Comparison of ENCODE assay signal across 21 cellular contexts in genomic region chr6:132525866-132526265, GRCh38. TPM values are rescaled to one million over a fixed set of nuclear protein-coding genes. Genes with fewer than 3 reads are reported as not detected.
"Had no signal": no experiment of that assay in that cellular context is flagged by ENCODE, and none has a peak within 500 bp of the region (broad histone marks: within the 10 kb centered on the region; RNA-seq: fewer than 3 reads in every experiment).

No MANE protein-coding gene starts in this region.

- H3K9me3 ChIP-seq: esophagus squamous epithelium, left ventricle myocardium inferior, lower lobe of right lung, psoas muscle, right lobe of liver, suprapubic skin, thyroid gland had no signal

- H3K27ac ChIP-seq: esophagus squamous epithelium, left ventricle myocardium inferior, lower lobe of right lung, psoas muscle, right lobe of liver, suprapubic skin, thyroid gland had no signal

- DNase-seq: effector memory CD8-positive, alpha-beta T cell; esophagus squamous epithelium; foreskin fibroblast; kidney; left cardiac atrium; left ventricle myocardium inferior; lower lobe of right lung; midbrain; psoas muscle; retina; right lobe of liver; stimulated activated CD4-positive, alpha-beta T cell treated with anti-CD3 and anti-CD28 coated beads, Interleukin-4, amount 100 ng/mL, for 1 hour; stimulated activated CD8-positive, alpha-beta memory T cell treated with anti-CD3 and anti-CD28 coated beads, Interleukin-4, amount 100 ng/mL, for 48 hours; stimulated activated naive CD8-positive, alpha-beta T cell treated with anti-CD3 and anti-CD28 coated beads, Interleukin-15, Interleukin-2, amounts not matched to agents 100 U/mL and 50 U/mL, for 24 hours; thyroid gland had no signal

- H3K27me3 ChIP-seq: right lobe of liver, suprapubic skin had no signal

- ATAC-seq: effector memory CD8-positive, alpha-beta T cell; left cardiac atrium; lower lobe of right lung; natural killer cell treated with Interleukin-12 subunit alpha and Interleukin-12 subunit beta and Interleukin-15 and Interleukin-18, amount 100 ng/mL, for 72 hours; psoas muscle; right lobe of liver; stimulated activated effector memory CD8-positive, alpha-beta T cell treated with anti-CD3 and anti-CD28 coated beads, Interleukin-12 subunit alpha, Interleukin-12 subunit beta, amount 100 ng/mL, for 72 hours; stimulated activated naive CD8-positive, alpha-beta T cell treated with anti-CD3 and anti-CD28 coated beads, Interleukin-15, Interleukin-2, amounts not matched to agents 100 U/mL and 50 U/mL, for 24 hours had no signal

- FAIRE-seq: kidney, urothelium cell line had no signal

- H3K36me3 ChIP-seq: esophagus squamous epithelium, left ventricle myocardium inferior, lower lobe of right lung, right lobe of liver, suprapubic skin, thyroid gland had no signal

- H3K4me3 ChIP-seq: esophagus squamous epithelium, left ventricle myocardium inferior, lower lobe of right lung, psoas muscle, right lobe of liver, suprapubic skin, thyroid gland had no signal

- H3K4me1 ChIP-seq: left ventricle myocardium inferior, psoas muscle, right lobe of liver, thyroid gland had no signal

RNA-seq across cellular contexts. Expression of gene TAAR9, which starts 12.2 kb away (rescaled TPM):
- total RNA-seq: epithelial cell of proximal tubule; esophagus squamous epithelium; kidney; left cardiac atrium; left ventricle myocardium inferior; lower lobe of right lung; natural killer cell treated with Interleukin-12 subunit alpha and Interleukin-12 subunit beta and Interleukin-15 and Interleukin-18, amount 100 ng/mL, for 72 hours; omental fat pad; psoas muscle; right lobe of liver; suprapubic skin; thyroid gland had no signal

RNA-seq across cellular contexts. Expression of gene TAAR8, which starts 26.6 kb away (rescaled TPM):
- total RNA-seq: epithelial cell of proximal tubule; esophagus squamous epithelium; kidney; left cardiac atrium; left ventricle myocardium inferior; lower lobe of right lung; natural killer cell treated with Interleukin-12 subunit alpha and Interleukin-12 subunit beta and Interleukin-15 and Interleukin-18, amount 100 ng/mL, for 72 hours; omental fat pad; psoas muscle; right lobe of liver; suprapubic skin; thyroid gland had no signal

RNA-seq across cellular contexts. Expression of gene TAAR6, which starts 44.3 kb away (rescaled TPM):
- total RNA-seq: epithelial cell of proximal tubule; esophagus squamous epithelium; kidney; left cardiac atrium; left ventricle myocardium inferior; lower lobe of right lung; natural killer cell treated with Interleukin-12 subunit alpha and Interleukin-12 subunit beta and Interleukin-15 and Interleukin-18, amount 100 ng/mL, for 72 hours; omental fat pad; psoas muscle; right lobe of liver; suprapubic skin; thyroid gland had no signal
